In the genomic region with DNA sequence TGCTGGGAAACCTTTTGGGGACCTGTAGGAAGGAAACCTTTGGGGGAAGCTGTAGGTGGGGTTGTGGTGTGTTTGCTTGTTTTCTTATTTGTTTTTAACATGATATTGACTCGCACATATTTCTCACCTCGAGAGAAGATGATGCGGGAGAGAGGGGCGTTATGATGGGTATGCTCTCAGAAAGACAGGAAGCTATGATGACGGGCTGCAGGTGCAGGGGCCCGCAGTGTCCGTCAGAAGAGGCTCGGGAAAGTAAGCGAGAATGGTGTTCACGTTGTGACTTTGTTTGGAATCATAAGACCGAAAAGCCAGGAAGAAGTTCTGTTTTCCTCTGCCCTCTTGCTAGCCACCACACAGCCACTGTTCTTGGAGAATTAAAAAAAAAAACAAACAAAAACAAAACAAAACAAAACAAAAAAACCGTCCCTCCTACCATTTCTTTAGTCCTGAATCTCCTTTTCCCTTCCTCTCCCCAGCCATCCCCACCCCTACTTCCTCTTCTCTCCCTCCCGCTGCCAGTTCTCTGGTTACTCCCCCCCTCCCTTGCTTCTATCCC, we compare ENCODE assay signal across 1 cellular context.
TF ChIP-seq lines count a peak whose summit lies in the region.

No MANE protein-coding gene starts in this region.

TF ChIP-seq in HEK293, 187 proteins besides CTCF, POLR2A, EP300 and RAD21 (continued from another document):
- TF ChIP-seq, protein P1, sequence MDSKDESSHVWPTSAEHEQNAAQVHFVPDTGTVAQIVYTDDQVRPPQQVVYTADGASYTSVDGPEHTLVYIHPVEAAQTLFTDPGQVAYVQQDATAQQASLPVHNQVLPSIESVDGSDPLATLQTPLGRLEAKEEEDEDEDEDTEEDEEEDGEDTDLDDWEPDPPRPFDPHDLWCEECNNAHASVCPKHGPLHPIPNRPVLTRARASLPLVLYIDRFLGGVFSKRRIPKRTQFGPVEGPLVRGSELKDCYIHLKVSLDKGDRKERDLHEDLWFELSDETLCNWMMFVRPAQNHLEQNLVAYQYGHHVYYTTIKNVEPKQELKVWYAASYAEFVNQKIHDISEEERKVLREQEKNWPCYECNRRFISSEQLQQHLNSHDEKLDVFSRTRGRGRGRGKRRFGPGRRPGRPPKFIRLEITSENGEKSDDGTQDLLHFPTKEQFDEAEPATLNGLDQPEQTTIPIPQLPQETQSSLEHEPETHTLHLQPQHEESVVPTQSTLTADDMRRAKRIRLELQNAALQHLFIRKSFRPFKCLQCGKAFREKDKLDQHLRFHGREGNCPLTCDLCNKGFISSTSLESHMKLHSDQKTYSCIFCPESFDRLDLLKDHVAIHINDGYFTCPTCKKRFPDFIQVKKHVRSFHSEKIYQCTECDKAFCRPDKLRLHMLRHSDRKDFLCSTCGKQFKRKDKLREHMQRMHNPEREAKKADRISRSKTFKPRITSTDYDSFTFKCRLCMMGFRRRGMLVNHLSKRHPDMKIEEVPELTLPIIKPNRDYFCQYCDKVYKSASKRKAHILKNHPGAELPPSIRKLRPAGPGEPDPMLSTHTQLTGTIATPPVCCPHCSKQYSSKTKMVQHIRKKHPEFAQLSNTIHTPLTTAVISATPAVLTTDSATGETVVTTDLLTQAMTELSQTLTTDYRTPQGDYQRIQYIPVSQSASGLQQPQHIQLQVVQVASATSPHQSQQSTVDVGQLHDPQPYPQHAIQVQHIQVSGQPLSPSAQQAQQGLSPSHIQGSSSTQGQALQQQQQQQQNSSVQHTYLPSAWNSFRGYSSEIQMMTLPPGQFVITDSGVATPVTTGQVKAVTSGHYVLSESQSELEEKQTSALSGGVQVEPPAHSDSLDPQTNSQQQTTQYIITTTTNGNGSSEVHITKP (tag by site-specific recombination; IDR thresholded peaks at IDR 0.05): peak; percentile 57
- TF ChIP-seq, protein P2, sequence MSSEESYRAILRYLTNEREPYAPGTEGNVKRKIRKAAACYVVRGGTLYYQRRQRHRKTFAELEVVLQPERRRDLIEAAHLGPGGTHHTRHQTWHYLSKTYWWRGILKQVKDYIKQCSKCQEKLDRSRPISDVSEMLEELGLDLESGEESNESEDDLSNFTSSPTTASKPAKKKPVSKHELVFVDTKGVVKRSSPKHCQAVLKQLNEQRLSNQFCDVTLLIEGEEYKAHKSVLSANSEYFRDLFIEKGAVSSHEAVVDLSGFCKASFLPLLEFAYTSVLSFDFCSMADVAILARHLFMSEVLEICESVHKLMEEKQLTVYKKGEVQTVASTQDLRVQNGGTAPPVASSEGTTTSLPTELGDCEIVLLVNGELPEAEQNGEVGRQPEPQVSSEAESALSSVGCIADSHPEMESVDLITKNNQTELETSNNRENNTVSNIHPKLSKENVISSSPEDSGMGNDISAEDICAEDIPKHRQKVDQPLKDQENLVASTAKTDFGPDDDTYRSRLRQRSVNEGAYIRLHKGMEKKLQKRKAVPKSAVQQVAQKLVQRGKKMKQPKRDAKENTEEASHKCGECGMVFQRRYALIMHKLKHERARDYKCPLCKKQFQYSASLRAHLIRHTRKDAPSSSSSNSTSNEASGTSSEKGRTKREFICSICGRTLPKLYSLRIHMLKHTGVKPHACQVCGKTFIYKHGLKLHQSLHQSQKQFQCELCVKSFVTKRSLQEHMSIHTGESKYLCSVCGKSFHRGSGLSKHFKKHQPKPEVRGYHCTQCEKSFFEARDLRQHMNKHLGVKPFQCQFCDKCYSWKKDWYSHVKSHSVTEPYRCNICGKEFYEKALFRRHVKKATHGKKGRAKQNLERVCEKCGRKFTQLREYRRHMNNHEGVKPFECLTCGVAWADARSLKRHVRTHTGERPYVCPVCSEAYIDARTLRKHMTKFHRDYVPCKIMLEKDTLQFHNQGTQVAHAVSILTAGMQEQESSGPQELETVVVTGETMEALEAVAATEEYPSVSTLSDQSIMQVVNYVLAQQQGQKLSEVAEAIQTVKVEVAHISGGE (tag by site-specific recombination; conservative IDR thresholded peaks at IDR 0.05; ENCODE audit: low read depth): peak; percentile 39; the same call in 1 of the 2 replicates
- TF ChIP-seq ZNF423 (tag by site-specific recombination; IDR thresholded peaks at IDR 0.05): no peak
- no peak for TF ChIP-seq ZNF561 (tag by site-specific recombination; IDR thresholded peaks at IDR 0.05; ENCODE audit: borderline replicate concordance)
- TF ChIP-seq ZNF335 (tag by site-specific recombination; conservative IDR thresholded peaks at IDR 0.05): peak; percentile 60
